Comparison of ENCODE assay signal across 24 cellular contexts in genomic region chr6:168137024-168137423, GRCh38. TPM values are rescaled to one million over a fixed set of nuclear protein-coding genes. Genes with fewer than 3 reads are reported as not detected.
A peak's percentile ranks its signal among the peaks of the same experiment; 100 is the strongest.
DNase-seq lines count a peak whose midpoint lies in the region; ATAC-seq and TF ChIP-seq lines count a peak whose summit lies in the region.
"Had no signal": no experiment of that assay in that cellular context is flagged by ENCODE, and none has a peak within 500 bp of the region (broad histone marks: within the 10 kb centered on the region; RNA-seq: fewer than 3 reads in every experiment).

No MANE protein-coding gene starts in this region.

- H3K36me3 ChIP-seq in esophagus muscularis mucosa = no peaks in the 10 kb centered on the region
- H3K36me3 ChIP-seq: SJSA1 had no signal

- no peaks in the 10 kb centered on the region for H3K9me3 ChIP-seq in esophagus muscularis mucosa
- H3K9me3 ChIP-seq: SJSA1 had no signal

- ATAC-seq in activated CD8-positive, alpha-beta T cell treated with anti-CD3 and anti-CD28 coated beads, Interleukin-2, amount 10 ng/mL, durations not matched to agents 7 days and 5 days = no peak
- ATAC-seq in activated CD8-positive, alpha-beta T cell treated with anti-CD3 and anti-CD28 coated beads for 36 hours = no peak
- ATAC-seq in HG02571 (IDR thresholded peaks at IDR 0.05; ENCODE audit: unreplicated experiment) = no peak
- ATAC-seq: HCT116 had no signal

- H3K36me3 Mint-ChIP-seq in activated CD8-positive, alpha-beta T cell treated with anti-CD3 and anti-CD28 coated beads, Interleukin-2, amount 10 ng/mL, durations not matched to agents 7 days and 5 days (ENCODE audit: low read depth) = no peaks in the 10 kb centered on the region
- no peaks in the 10 kb centered on the region for H3K36me3 Mint-ChIP-seq in activated CD8-positive, alpha-beta T cell treated with anti-CD3 and anti-CD28 coated beads for 36 hours (ENCODE audit: low read depth)

- peaks cover 5 to 21% (median 15%) of the 10 kb centered on the region in 4 donors for H3K4me1 ChIP-seq in esophagus muscularis mucosa
- H3K4me1 ChIP-seq: SJSA1 had no signal

- intact Hi-C loops in activated CD8-positive, alpha-beta T cell treated with anti-CD3 and anti-CD28 coated beads for 36 hours (cut with micrococcal nuclease) = no loop called here
- intact Hi-C loops in esophagus muscularis mucosa (cut with DNase I) = no loop called here
- intact Hi-C loops in posterior vena cava (cut with DNase I) = no loop called here

- 92% methylated on average over 9 of the region's 9 CpGs for WGBS in esophagus muscularis mucosa

- no peaks in the 10 kb centered on the region for H3K9me3 Mint-ChIP-seq in activated CD8-positive, alpha-beta T cell treated with anti-CD3 and anti-CD28 coated beads, Interleukin-2, amount 10 ng/mL, durations not matched to agents 7 days and 5 days (ENCODE audit: insufficient read depth)
- H3K9me3 Mint-ChIP-seq in activated CD8-positive, alpha-beta T cell treated with anti-CD3 and anti-CD28 coated beads for 36 hours = no peaks in the 10 kb centered on the region

- TF ChIP-seq POLR2A in esophagus muscularis mucosa (IDR thresholded peaks at IDR 0.05; ENCODE audit: low read depth) = no peak

- no peak overlapping the region for H3K27ac Mint-ChIP-seq in activated CD8-positive, alpha-beta T cell treated with anti-CD3 and anti-CD28 coated beads, Interleukin-2, amount 10 ng/mL, durations not matched to agents 7 days and 5 days
- H3K27ac Mint-ChIP-seq in activated CD8-positive, alpha-beta T cell treated with anti-CD3 and anti-CD28 coated beads for 36 hours = no peak overlapping the region

- H3K4me3 ChIP-seq in esophagus muscularis mucosa = no peak overlapping the region
- H3K4me3 ChIP-seq: SJSA1 had no signal

- no peak for TF ChIP-seq CTCF in activated CD8-positive, alpha-beta T cell treated with anti-CD3 and anti-CD28 coated beads for 36 hours (IDR thresholded peaks at IDR 0.05)
- TF ChIP-seq CTCF in esophagus muscularis mucosa (IDR thresholded peaks at IDR 0.05) = no peak

- CTCF ChIA-PET in activated CD8-positive, alpha-beta T cell treated with anti-CD3 and anti-CD28 coated beads, Interleukin-2, amount 10 ng/mL, durations not matched to agents 7 days and 5 days (lab: Charles Lee) = no interaction called here
- CTCF ChIA-PET in activated CD8-positive, alpha-beta T cell treated with anti-CD3 and anti-CD28 coated beads for 36 hours (lab: Charles Lee) = no interaction called here

- TF ChIP-seq EP300 in esophagus muscularis mucosa (IDR thresholded peaks at IDR 0.05) = no peak

- H3K27me3 Mint-ChIP-seq in activated CD8-positive, alpha-beta T cell treated with anti-CD3 and anti-CD28 coated beads, Interleukin-2, amount 10 ng/mL, durations not matched to agents 7 days and 5 days (ENCODE audit: low read depth) = peaks cover 19% of the 10 kb centered on the region
- H3K27me3 Mint-ChIP-seq in activated CD8-positive, alpha-beta T cell treated with anti-CD3 and anti-CD28 coated beads for 36 hours = peaks cover 16% of the 10 kb centered on the region

- H3K4me1 Mint-ChIP-seq in activated CD8-positive, alpha-beta T cell treated with anti-CD3 and anti-CD28 coated beads, Interleukin-2, amount 10 ng/mL, durations not matched to agents 7 days and 5 days (ENCODE audit: low read depth) = no peaks in the 10 kb centered on the region
- no peaks in the 10 kb centered on the region for H3K4me1 Mint-ChIP-seq in activated CD8-positive, alpha-beta T cell treated with anti-CD3 and anti-CD28 coated beads for 36 hours (ENCODE audit: low read depth)

- peak; percentile 14 for DNase-seq in activated CD8-positive, alpha-beta T cell treated with anti-CD3 and anti-CD28 coated beads, Interleukin-2, amount 10 ng/mL, durations not matched to agents 7 days and 5 days
- DNase-seq in activated CD8-positive, alpha-beta T cell treated with anti-CD3 and anti-CD28 coated beads for 36 hours = no peak
- DNase-seq in D341Med (ENCODE audit: low spot score) (peak; percentile 2), esophagus muscularis mucosa (ENCODE audit: extremely low spot score) (peak; percentile 55), posterior vena cava (ENCODE audit: low spot score) (peak; percentile 37), NCI-H510A (lab: John Stamatoyannopoulos, UW) (no peak), NCI-H1436 treated with DMSO at 0.1 percent for 48 hours (lab: John Stamatoyannopoulos, UW) (no peak)
- DNase-seq: 8988T, ACHN, Calu3, DMS153, KBM-7, MV-4-11, NCI-H1105 treated with DMSO at 0.1 percent for 48 hours, NCI-H2029 treated with DMSO at 0.1 percent for 48 hours, NCI-H446 treated with DMSO at 0.1 percent for 48 hours, NCI-H526 treated with DMSO at 0.1 percent for 48 hours, Right ventricle myocardium superior had no signal

- no peaks in the 10 kb centered on the region for H3K27me3 ChIP-seq in esophagus muscularis mucosa

- H3K27ac ChIP-seq in esophagus muscularis mucosa (replicated peaks in 1 of 4) = no peak overlapping the region
- H3K27ac ChIP-seq: SJSA1 had no signal

- no peak overlapping the region for H3K4me3 Mint-ChIP-seq in activated CD8-positive, alpha-beta T cell treated with anti-CD3 and anti-CD28 coated beads, Interleukin-2, amount 10 ng/mL, durations not matched to agents 7 days and 5 days
- no peak overlapping the region for H3K4me3 Mint-ChIP-seq in activated CD8-positive, alpha-beta T cell treated with anti-CD3 and anti-CD28 coated beads for 36 hours

- POLR2A ChIA-PET in activated CD8-positive, alpha-beta T cell treated with anti-CD3 and anti-CD28 coated beads, Interleukin-2, amount 10 ng/mL, durations not matched to agents 7 days and 5 days (lab: Charles Lee) = no interaction called here
- POLR2A ChIA-PET in activated CD8-positive, alpha-beta T cell treated with anti-CD3 and anti-CD28 coated beads for 36 hours (lab: Charles Lee) = no interaction called here

RNA-seq across cellular contexts. Expression of gene FRMD1, which starts 58.0 kb away (rescaled TPM):
- not detected for total RNA-seq in activated CD8-positive, alpha-beta T cell treated with anti-CD3 and anti-CD28 coated beads, Interleukin-2, amount 10 ng/mL, durations not matched to agents 7 days and 5 days
- total RNA-seq in activated CD8-positive, alpha-beta T cell treated with anti-CD3 and anti-CD28 coated beads for 36 hours = not detected
- total RNA-seq in esophagus muscularis mucosa (under 1 TPM in 1 of 4 donors, not detected in 3; 0.17 TPM), posterior vena cava (under 1 TPM in 1 of 2 donors, not detected in 1; 0.14 TPM)
- total RNA-seq: Calu3, H4, LHCN-M2, MCF 10A, SJSA1 had no signal

Comparison
In these comparisons a context has a peak if more than half of its experiments do, and no peak if none do; other contexts are left out.
1. DNase-seq: peak in activated CD8-positive, alpha-beta T cell treated with anti-CD3 and anti-CD28 coated beads, Interleukin-2, amount 10 ng/mL, durations not matched to agents 7 days and 5 days (single experiment), D341Med (single experiment), esophagus muscularis mucosa (single experiment) and posterior vena cava (single experiment); none in activated CD8-positive, alpha-beta T cell treated with anti-CD3 and anti-CD28 coated beads for 36 hours (single experiment), NCI-H510A (single experiment) and NCI-H1436 treated with DMSO at 0.1 percent for 48 hours (single experiment).